8 cellular contexts compared by ENCODE assay signal in genomic region chr19:38898788-38899446, GRCh38. TPM values are rescaled to one million over a fixed set of nuclear protein-coding genes. Genes with fewer than 3 reads are reported as not detected.
DNase-seq lines count a peak whose midpoint lies in the region; ATAC-seq and TF ChIP-seq lines count a peak whose summit lies in the region.

No MANE protein-coding gene starts in this region.

- H3K36me3 ChIP-seq in Loucy (ENCODE audit: insufficient read depth, low read length): no peaks in the 10 kb centered on the region
- H3K36me3 ChIP-seq in mammary epithelial cell (ENCODE audit: insufficient read depth, low read length): no peaks in the 10 kb centered on the region
- no peaks in the 10 kb centered on the region for H3K36me3 ChIP-seq in right lobe of liver
- H3K36me3 ChIP-seq in tibial artery: peaks cover 0 to 8% (median 0%) of the 10 kb centered on the region in 3 donors

- H3K4me1 ChIP-seq in Loucy (ENCODE audit: insufficient read depth, low read length, poor library complexity, severe bottlenecking): peaks cover 18% of the 10 kb centered on the region
- H3K4me1 ChIP-seq in mammary epithelial cell (ENCODE audit: insufficient read depth, low read length): peaks cover 13% of the 10 kb centered on the region
- peaks cover 0 to 20% (median 7%) of the 10 kb centered on the region in 4 donors for H3K4me1 ChIP-seq in right lobe of liver
- H3K4me1 ChIP-seq in tibial artery: peaks cover 0 to 38% (median 23%) of the 10 kb centered on the region in 4 donors

- peak overlapping the region; percentile 73 for H3K9ac ChIP-seq in Loucy (ENCODE audit: low read depth, low read length, poor library complexity, severe bottlenecking)
- H3K9ac ChIP-seq in mammary epithelial cell (ENCODE audit: insufficient read depth, low read length): peak overlapping the region; percentile 96

- no peak for TF ChIP-seq CTCF in Loucy (conservative IDR thresholded peaks at IDR 0.05; ENCODE audit: low read length)
- no peak for TF ChIP-seq CTCF in mammary epithelial cell (conservative IDR thresholded peaks at IDR 0.05 in 1 of 2, IDR thresholded peaks at IDR 0.05 in 1 of 2; ENCODE audit: extremely low read depth in 1 of 2, insufficient read depth in 1 of 2, low read depth in 1 of 2, low read length in 2 of 2)
- no peak for TF ChIP-seq CTCF in right lobe of liver (IDR thresholded peaks at IDR 0.05)
- no peak for TF ChIP-seq CTCF in tibial artery (IDR thresholded peaks at IDR 0.05)

- H3K4me3 ChIP-seq in Loucy (ENCODE audit: low read length, poor library complexity, severe bottlenecking) (peak overlapping the region; percentile 91), mammary epithelial cell (replicated peaks in 1 of 3; ENCODE audit: insufficient read depth in 1 of 3, low read depth in 2 of 3, low read length in 3 of 3) (peak overlapping the region; percentile 69 to 88 (median 84)), right lobe of liver (peak overlapping the region; percentile 80 to 91 (median 87)), tibial artery (peak overlapping the region; percentile 63 to 88)

- H3K79me2 ChIP-seq in Loucy (ENCODE audit: insufficient read depth, low read length) (peaks cover 18% of the 10 kb centered on the region), mammary epithelial cell (ENCODE audit: insufficient read depth, low read length) (peaks cover 41% of the 10 kb centered on the region)

- H3K4me2 ChIP-seq in Loucy (ENCODE audit: low read depth, low read length, poor library complexity, severe bottlenecking) (peak overlapping the region; percentile 79), mammary epithelial cell (ENCODE audit: insufficient read depth, low read depth, low read length) (peak overlapping the region; percentile 95)

- CTCF ChIA-PET in mammary epithelial cell (lab: Charles Lee; ENCODE audit: low non-redundant PET): no interaction called here

- DNase-seq in D341Med (ENCODE audit: low spot score) (peak; percentile 38), mammary epithelial cell (peak; percentile 31), right lobe of liver (no peak), tibial artery (no peak)

- H3K27ac ChIP-seq in mammary epithelial cell (ENCODE audit: insufficient read depth, low read depth, low read length) (peak overlapping the region; percentile 96), right lobe of liver (peak overlapping the region; percentile 70 to 98 (median 85)), tibial artery (peak overlapping the region; percentile 74 to 92)

- H3F3A ChIP-seq in Loucy (ENCODE audit: low read depth): no peaks in the 10 kb centered on the region

- dilution Hi-C loops in mammary epithelial cell (cut with HindIII; ENCODE audit: low sequenced_read_pairs): no loop called here

- H2AFZ ChIP-seq in Loucy (ENCODE audit: low read length): peak overlapping the region; percentile 93
- peak overlapping the region; percentile 95 for H2AFZ ChIP-seq in mammary epithelial cell (ENCODE audit: low read depth, low read length)

- in situ Hi-C loops in mammary epithelial cell (cut with MboI; ENCODE audit: low sequenced_read_pairs in 2 of 2): no loop called here

- intact Hi-C loops in mammary epithelial cell (cut with micrococcal nuclease) (loop anchor here (1.0 kb wide), 1 partner anchor 31 kb away; the partner anchor contains the start of genes MRPS12 and SARS2), right lobe of liver (cut with DNase I) (no loop called here), tibial artery (cut with DNase I; ENCODE audit: low total_unique reads) (loop anchor here (2.0 kb wide), 1 partner anchor 68 kb away; the partner anchor contains the start of gene ECH1)

- BruUV-seq in mammary epithelial cell (replicated peaks; lab: Mats Ljungman, UMichigan): TSS peak; percentile 46

- H3K9me2 ChIP-seq in Loucy (replicated peaks; ENCODE audit: low read depth, low read length): no peaks in the 10 kb centered on the region

- no peaks in the 10 kb centered on the region for H3K27me3 ChIP-seq in Loucy (ENCODE audit: insufficient read depth, low read length, poor library complexity, severe bottlenecking)
- no peaks in the 10 kb centered on the region for H3K27me3 ChIP-seq in mammary epithelial cell (ENCODE audit: insufficient read depth, low read length)
- no peaks in the 10 kb centered on the region for H3K27me3 ChIP-seq in right lobe of liver
- H3K27me3 ChIP-seq in tibial artery: no peaks in the 10 kb centered on the region

- H3K9me3 ChIP-seq in Loucy (ENCODE audit: insufficient read depth, low read depth, low read length) (no peaks in the 10 kb centered on the region), mammary epithelial cell (replicated peaks; ENCODE audit: insufficient read depth, low read length) (no peaks in the 10 kb centered on the region), right lobe of liver (no peaks in the 10 kb centered on the region), tibial artery (no peaks in the 10 kb centered on the region)

- H4K20me1 ChIP-seq in Loucy (ENCODE audit: insufficient read depth, low read length, poor library complexity, severe bottlenecking) (no peaks in the 10 kb centered on the region), mammary epithelial cell (ENCODE audit: insufficient read depth, low read length) (no peaks in the 10 kb centered on the region)

- TF ChIP-seq POLR2A in right lobe of liver (IDR thresholded peaks at IDR 0.05): no peak

- ATAC-seq in right lobe of liver: peak in 3 of 4 donors; percentile 0 to 3 (median 1)
- no peak for ATAC-seq in HG02870 (IDR thresholded peaks at IDR 0.05; ENCODE audit: unreplicated experiment)
- ATAC-seq in GM21367 (IDR thresholded peaks at IDR 0.05; ENCODE audit: unreplicated experiment): no peak
- ATAC-seq in GM19467 (IDR thresholded peaks at IDR 0.05; ENCODE audit: unreplicated experiment): no peak

- WGBS in mammary epithelial cell (ENCODE audit: low coverage, missing lambda C conversion rate): 3% methylated on average over 16 of the region's 25 CpGs
- 5% methylated on average over 18 of the region's 25 CpGs for WGBS in right lobe of liver (ENCODE audit: insufficient coverage, low coverage, low lambda C conversion rate, missing lambda C conversion rate)

RNA-seq across cellular contexts. Expression of gene SIRT2, which starts 0.5 kb away (rescaled TPM):
- total RNA-seq in mammary epithelial cell (10 to 100 TPM; 43.3 to 65.3 TPM), right lobe of liver (10 to 100 TPM; 28.6 to 62.0 (median 32.5) TPM)
- polyA plus RNA-seq in mammary epithelial cell: 45.6 TPM
- polyA minus RNA-seq in mammary epithelial cell: 51.2 TPM

RNA-seq across cellular contexts. Expression of gene NFKBIB, which starts 0.9 kb away (rescaled TPM):
- total RNA-seq in mammary epithelial cell (10 to 100 TPM in 1 of 2 donors, 1 to 10 TPM in 1; 9.5 to 27.2 TPM), right lobe of liver (10 to 100 TPM; 13.2 to 27.9 (median 16.5) TPM)
- 17.0 TPM for polyA plus RNA-seq in mammary epithelial cell
- polyA minus RNA-seq in mammary epithelial cell: 4.1 TPM

RNA-seq across cellular contexts. Expression of gene CCER2, which starts 13.1 kb away (rescaled TPM):
- total RNA-seq in mammary epithelial cell (under 1 TPM in 1 of 2 donors, not detected in 1; 0.59 TPM), right lobe of liver (under 1 TPM in 4 of 6 experiments, not detected in 2; 0.20 to 0.55 (median 0.37) TPM)
- polyA plus RNA-seq in mammary epithelial cell: 0.12 TPM
- not detected for polyA minus RNA-seq in mammary epithelial cell

RNA-seq across cellular contexts. Expression of gene RINL, which starts 20.8 kb away (rescaled TPM):
- total RNA-seq in mammary epithelial cell (1 to 10 TPM; 5.7 to 9.2 TPM), right lobe of liver (10 to 100 TPM in 2 of 6 experiments, 1 to 10 TPM in 4; 3.3 to 13.8 (median 5.5) TPM)
- polyA plus RNA-seq in mammary epithelial cell: 2.4 TPM
- 1.3 TPM for polyA minus RNA-seq in mammary epithelial cell

RNA-seq across cellular contexts. Expression of gene SARS2, which starts 31.6 kb away (rescaled TPM):
- 10 to 100 TPM; 18.0 to 28.0 TPM for total RNA-seq in mammary epithelial cell
- polyA plus RNA-seq in mammary epithelial cell: 24.8 TPM
- polyA minus RNA-seq in mammary epithelial cell: 27.0 TPM
- total RNA-seq in right lobe of liver: 10 to 100 TPM; 10.6 to 26.5 (median 18.7) TPM

Comparison
In these comparisons a context has a peak if more than half of its experiments do, and no peak if none do; other contexts are left out.
1. DNase-seq: peak in D341Med (single experiment) and mammary epithelial cell (single experiment); none in right lobe of liver (0 of 3) and tibial artery (0 of 2).
2. ATAC-seq: peak in right lobe of liver (3 of 4); none in HG02870 (single experiment), GM21367 (single experiment) and GM19467 (single experiment).
3. intact Hi-C loops: an anchor here in mammary epithelial cell (1.0 kb wide) and tibial artery (2.0 kb wide); none called in right lobe of liver.
4. Peak in every context shown above with its lines, with median percentiles within 50 percentile points of each other: H3K4me3 ChIP-seq and H3K27ac ChIP-seq.